ENCODE assay signal across 8 cellular contexts in the genomic region with DNA sequence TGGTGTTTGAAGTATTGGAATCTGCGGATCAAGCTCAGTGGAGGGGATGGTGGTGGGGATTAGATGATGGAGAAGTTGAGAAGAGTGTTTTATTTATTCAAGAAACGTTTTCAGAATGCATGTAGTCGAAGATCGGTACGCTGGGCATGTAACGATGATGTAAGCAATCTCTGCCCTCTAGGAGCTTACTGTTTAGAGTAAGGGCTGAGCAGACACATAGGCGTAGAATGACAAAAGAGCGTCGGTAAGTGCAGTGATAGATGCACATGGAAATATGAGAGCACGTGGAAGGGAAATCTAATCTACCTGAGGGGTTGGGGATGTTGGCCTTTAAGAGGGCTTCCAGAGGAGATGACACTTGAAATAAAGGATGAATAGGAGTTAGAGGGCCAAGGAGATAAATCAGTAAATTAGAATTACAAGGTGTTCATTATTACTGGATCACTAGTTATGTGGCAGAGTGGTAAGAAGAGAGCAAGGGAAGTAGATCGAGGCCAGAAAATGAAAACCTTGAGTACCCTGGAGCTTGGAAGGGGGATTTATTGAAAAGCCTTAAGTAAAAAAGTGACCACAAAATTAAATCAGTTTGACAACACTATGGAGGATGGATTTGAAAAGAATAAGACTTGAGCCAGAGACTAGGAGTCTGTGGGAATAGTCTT. TPM values are rescaled to one million over a fixed set of nuclear protein-coding genes. Genes with fewer than 3 reads are reported as not detected.
A peak's percentile ranks its signal among the peaks of the same experiment; 100 is the strongest.
DNase-seq lines count a peak whose midpoint lies in the region; ATAC-seq, FAIRE-seq and TF ChIP-seq lines count a peak whose summit lies in the region.

No MANE protein-coding gene starts in this region.

- DNase-seq in Daoy (ENCODE audit: low read depth) (peak; percentile 11), right cardiac atrium (no peak), T-helper 9 cell (no peak), D721Med (ENCODE audit: insufficient read length, low spot score) (no peak)
- DNase-seq in stimulated activated naive B cell treated with anti-CD40 and anti-IgM and Interleukin-4, amounts not matched to agents 10 μg/mL and 1 μg/mL and 100 μg/mL, for 72 hours, result no peak

- H3K27me3 Mint-ChIP-seq in stimulated activated naive B cell treated with anti-CD40 and anti-IgM and Interleukin-4, amounts not matched to agents 10 μg/mL and 1 μg/mL and 100 μg/mL, for 72 hours, result no peaks in the 10 kb centered on the region

- H3K4me1 ChIP-seq in HUES48 (ENCODE audit: control insufficient read depth, insufficient read depth, low read length) (peaks cover 43% of the 10 kb centered on the region), right cardiac atrium (ENCODE audit: control insufficient read depth, insufficient read depth, low read length) (no peaks in the 10 kb centered on the region)

- no peaks in the 10 kb centered on the region for H3K36me3 ChIP-seq in HUES48 (ENCODE audit: control insufficient read depth, insufficient read depth, low read length)

- H3K27ac ChIP-seq in HUES48 (ENCODE audit: low read depth, low read length), result peak overlapping the region; percentile 84
- H3K27ac ChIP-seq in VCaP, result peak overlapping the region; percentile 93
- H3K27ac ChIP-seq in right cardiac atrium (ENCODE audit: low read length), result peak overlapping the region; percentile 75

- H3K4me3 ChIP-seq in HUES48 (ENCODE audit: low read depth, low read length) (peak overlapping the region; percentile 94), right cardiac atrium (ENCODE audit: low read length) (peak overlapping the region; percentile 89)

- no peaks in the 10 kb centered on the region for H3K36me3 Mint-ChIP-seq in stimulated activated naive B cell treated with anti-CD40 and anti-IgM and Interleukin-4, amounts not matched to agents 10 μg/mL and 1 μg/mL and 100 μg/mL, for 72 hours

- 22% methylated on average over 11 of the region's 11 CpGs for WGBS in right cardiac atrium

- TF ChIP-seq CTCF in VCaP (conservative IDR thresholded peaks at IDR 0.05) (no peak), D721Med (IDR thresholded peaks at IDR 0.05; ENCODE audit: insufficient read depth, missing control alignments) (no peak)

- no peaks in the 10 kb centered on the region for H3K9me3 Mint-ChIP-seq in stimulated activated naive B cell treated with anti-CD40 and anti-IgM and Interleukin-4, amounts not matched to agents 10 μg/mL and 1 μg/mL and 100 μg/mL, for 72 hours

- H3K9me3 ChIP-seq in HUES48 (ENCODE audit: control insufficient read depth, insufficient read depth, low read length), result no peaks in the 10 kb centered on the region
- H3K9me3 ChIP-seq in right cardiac atrium (ENCODE audit: control insufficient read depth, low read length), result no peaks in the 10 kb centered on the region

- no peak overlapping the region for H3K4me3 Mint-ChIP-seq in stimulated activated naive B cell treated with anti-CD40 and anti-IgM and Interleukin-4, amounts not matched to agents 10 μg/mL and 1 μg/mL and 100 μg/mL, for 72 hours

- FAIRE-seq in D721Med (lab: Jason Lieb, UNC), result no peak

- ATAC-seq in GM21526 (IDR thresholded peaks at IDR 0.05; ENCODE audit: low FRiP score, unreplicated experiment), result peak; percentile 29
- ATAC-seq in right cardiac atrium, result peak; percentile 4 to 19
- peak; percentile 33 to 46 for ATAC-seq in stimulated activated naive B cell treated with anti-CD40 and anti-IgM and Interleukin-4, amounts not matched to agents 10 μg/mL and 1 μg/mL and 100 μg/mL, for 72 hours (replicated peaks)

- H3K27me3 ChIP-seq in HUES48 (ENCODE audit: control insufficient read depth, insufficient read depth, low read length) (no peaks in the 10 kb centered on the region), right cardiac atrium (ENCODE audit: control insufficient read depth, insufficient read depth) (no peaks in the 10 kb centered on the region)

- no peak overlapping the region for H3K27ac Mint-ChIP-seq in stimulated activated naive B cell treated with anti-CD40 and anti-IgM and Interleukin-4, amounts not matched to agents 10 μg/mL and 1 μg/mL and 100 μg/mL, for 72 hours

- H3K4me1 Mint-ChIP-seq in stimulated activated naive B cell treated with anti-CD40 and anti-IgM and Interleukin-4, amounts not matched to agents 10 μg/mL and 1 μg/mL and 100 μg/mL, for 72 hours, result no peaks in the 10 kb centered on the region

- intact Hi-C loops in right cardiac atrium (cut with DNase I), result no loop called here

- peak overlapping the region; percentile 94 for H3K9ac ChIP-seq in HUES48 (ENCODE audit: low read depth, low read length)

RNA-seq across cellular contexts. Expression of gene TRMT11, which starts 0.7 kb away (rescaled TPM):
- 31.5 and 33.4 TPM in 2 replicates for total RNA-seq in Daoy (2014; rRNA removed; shearing (Covaris generic))
- 10 to 100 TPM; 12.0 to 15.6 (median 15.0) TPM for total RNA-seq in right cardiac atrium
- polyA plus RNA-seq in right cardiac atrium, result 12.7 TPM

RNA-seq across cellular contexts. Expression of gene HINT3, which starts 30.5 kb away (rescaled TPM):
- 25.1 and 26.6 TPM in 2 replicates for total RNA-seq in Daoy (2014; rRNA removed; shearing (Covaris generic))
- 10 to 100 TPM; 27.4 to 31.0 (median 28.3) TPM for total RNA-seq in right cardiac atrium
- polyA plus RNA-seq in right cardiac atrium, result 13.0 TPM
